19 cellular contexts compared by ENCODE assay signal in genomic region chr10:21355591-21356011, GRCh38.
DNase-seq lines count a peak whose midpoint lies in the region; ATAC-seq and TF ChIP-seq lines count a peak whose summit lies in the region.
"Had no signal": no experiment of that assay in that cellular context is flagged by ENCODE, and none has a peak within 500 bp of the region (broad histone marks: within the 10 kb centered on the region; RNA-seq: fewer than 3 reads in every experiment).

No MANE protein-coding gene starts in this region.

- no peak overlapping the region for H3K14ac ChIP-seq in H9 (ENCODE audit: insufficient read depth, low read length)

- H2BK20ac ChIP-seq in H9 (ENCODE audit: low read depth, low read length, poor library complexity, severe bottlenecking): no peak overlapping the region

- ATAC-seq in WTC11: no peak
- ATAC-seq: effector memory CD8-positive, alpha-beta T cell; stimulated activated memory B cell treated with anti-CD40 and anti-IgM and Interleukin-4, amounts not matched to agents 10 μg/mL and 1 μg/mL and 100 μg/mL, for 72 hours had no signal

- H3K18ac ChIP-seq in H9 (ENCODE audit: insufficient read length, low read depth, low read length): no peak overlapping the region

- H3K4me1 Mint-ChIP-seq in WTC11 (peaks cover under 1% of the 10 kb centered on the region), type B pancreatic cell (ENCODE audit: unreplicated experiment) (peaks cover 10% of the 10 kb centered on the region), H9 (0 out of 4 replicates have a peak, but pooled peaks cover 0 to 3% of the 10 kb centered on the region in 2 experiments)
- H3K4me1 Mint-ChIP-seq: activated CD4-positive, alpha-beta T cell treated with anti-CD3 and anti-CD28 coated beads, Interleukin-2, amount 10 ng/mL, durations not matched to agents 24 days and 14 days; stimulated activated memory B cell treated with anti-CD40 and anti-IgM and Interleukin-4, amounts not matched to agents 10 μg/mL and 1 μg/mL and 100 μg/mL, for 72 hours had no signal

- no peak overlapping the region for H3K9ac ChIP-seq in H9 (ENCODE audit: extremely low read depth, insufficient read length, low read length)

- H3T11ph ChIP-seq in H9 (ENCODE audit: low read length): no peak overlapping the region

- no peaks in the 10 kb centered on the region for H3K79me2 ChIP-seq in H9 (ENCODE audit: insufficient read depth, low read length)

- H2BK15ac ChIP-seq in H9 (ENCODE audit: low read depth, low read length): no peak overlapping the region

- H3K4me1 ChIP-seq in HEK293 (ENCODE audit: control insufficient read depth, insufficient read depth, low read length): peaks cover 10% of the 10 kb centered on the region; the same call in 1 of the 2 replicates
- H3K4me1 ChIP-seq in H9 (ENCODE audit: insufficient read depth, low read length): no peaks in the 10 kb centered on the region
- H3K4me1 ChIP-seq: adrenal gland had no signal

- POLR2A ChIA-PET in HEK293 (lab: Yijun Ruan, JAX) (interaction anchor here (0.6 kb wide), 1 partner anchor 132 kb away, joined by 3 read pairs; no protein-coding TSS in a partner anchor), WTC11 (lab: Charles Lee) (no interaction called here)

- CTCF ChIA-PET in HEK293 (lab: Yijun Ruan, JAX): no interaction called here
- CTCF ChIA-PET in WTC11 (lab: Charles Lee): interaction anchor here (1.0 kb wide), 1 partner anchor 76 kb away, joined by 3 read pairs; no protein-coding TSS in a partner anchor

- H3K27ac Mint-ChIP-seq in WTC11: peak overlapping the region; percentile 0; the same call in 1 of the 2 replicates
- H3K27ac Mint-ChIP-seq in type B pancreatic cell: peak overlapping the region; percentile 90
- 0 out of 7 replicates have a peak overlapping the region, but pooled peaks of 1 of the 3 experiments have one; percentile 0 for H3K27ac Mint-ChIP-seq in H9
- H3K27ac Mint-ChIP-seq: activated CD4-positive, alpha-beta T cell treated with anti-CD3 and anti-CD28 coated beads, Interleukin-2, amount 10 ng/mL, durations not matched to agents 24 days and 14 days; effector memory CD8-positive, alpha-beta T cell; stimulated activated memory B cell treated with anti-CD40 and anti-IgM and Interleukin-4, amounts not matched to agents 10 μg/mL and 1 μg/mL and 100 μg/mL, for 72 hours had no signal

- peaks cover 12% of the 10 kb centered on the region for H3K9me3 Mint-ChIP-seq in WTC11
- peaks cover 9% of the 10 kb centered on the region for H3K9me3 Mint-ChIP-seq in type B pancreatic cell
- peaks cover 8 to 12% of the 10 kb centered on the region in 2 experiments; a peak in 4 of 5 replicates for H3K9me3 Mint-ChIP-seq in H9
- H3K9me3 Mint-ChIP-seq: activated CD4-positive, alpha-beta T cell treated with anti-CD3 and anti-CD28 coated beads, Interleukin-2, amount 10 ng/mL, durations not matched to agents 24 days and 14 days; effector memory CD8-positive, alpha-beta T cell; stimulated activated memory B cell treated with anti-CD40 and anti-IgM and Interleukin-4, amounts not matched to agents 10 μg/mL and 1 μg/mL and 100 μg/mL, for 72 hours had no signal

- no peak overlapping the region for H4K91ac ChIP-seq in H9 (ENCODE audit: insufficient read length, low read depth, low read length)

- H3K79me1 ChIP-seq in H9 (ENCODE audit: insufficient read depth, low read depth, low read length, poor library complexity, severe bottlenecking): no peaks in the 10 kb centered on the region

- H3K4me3 ChIP-seq in HEK293 (ENCODE audit: low read depth, low read length) (no peak overlapping the region), fibroblast of the aortic adventitia (ENCODE audit: low read depth, low read length) (no peak overlapping the region)
- H3K4me3 ChIP-seq: adrenal gland, lung, sigmoid colon, thyroid gland had no signal

- no peak overlapping the region for H3K23ac ChIP-seq in H9 (ENCODE audit: insufficient read length, low read depth, low read length)

- H2BK5ac ChIP-seq in H9 (ENCODE audit: insufficient read length, low read length): no peak overlapping the region

- no peaks in the 10 kb centered on the region for H3K23me2 ChIP-seq in H9 (ENCODE audit: insufficient read length, low read depth, low read length, poor library complexity, severe bottlenecking)

- no peak overlapping the region for H3K56ac ChIP-seq in H9 (ENCODE audit: insufficient read length, low read depth, low read length)

- no peaks in the 10 kb centered on the region; the same call in none of the 2 replicates for H3K27me3 Mint-ChIP-seq in WTC11 (ENCODE audit: low read depth)
- H3K27me3 Mint-ChIP-seq in type B pancreatic cell: no peaks in the 10 kb centered on the region
- H3K27me3 Mint-ChIP-seq in H9 (ENCODE audit: low read depth): no peaks in the 10 kb centered on the region
- H3K27me3 Mint-ChIP-seq: activated CD4-positive, alpha-beta T cell treated with anti-CD3 and anti-CD28 coated beads, Interleukin-2, amount 10 ng/mL, durations not matched to agents 24 days and 14 days had no signal

- no peaks in the 10 kb centered on the region for H3K27me3 ChIP-seq in H9 (ENCODE audit: insufficient read depth, low read length)
- H3K27me3 ChIP-seq: adrenal gland, sigmoid colon, thyroid gland had no signal

- no peak overlapping the region for H4K8ac ChIP-seq in H9 (replicated peaks; ENCODE audit: insufficient read length, low read depth, low read length)

- H3K4me2 ChIP-seq in H9 (ENCODE audit: insufficient read depth, insufficient read length, low read length): no peak overlapping the region

- H3K9me3 ChIP-seq in HEK293 (ENCODE audit: control insufficient read depth, insufficient read depth, low read depth, low read length): no peaks in the 10 kb centered on the region
- H3K9me3 ChIP-seq in H9 (ENCODE audit: control insufficient read depth, low read depth, low read length): no peaks in the 10 kb centered on the region
- H3K9me3 ChIP-seq: adrenal gland, sigmoid colon, thyroid gland had no signal

- TF ChIP-seq CTCF in HEK293 (tag by site-specific recombination; IDR thresholded peaks at IDR 0.05): no peak
- no peak for TF ChIP-seq CTCF in WTC11 (IDR thresholded peaks at IDR 0.05)
- TF ChIP-seq CTCF in fibroblast of the aortic adventitia (IDR thresholded peaks at IDR 0.05; ENCODE audit: insufficient read depth, low read length): no peak
- TF ChIP-seq CTCF in type B pancreatic cell (conservative IDR thresholded peaks at IDR 0.05): no peak
- no peak for TF ChIP-seq CTCF in H9 (conservative IDR thresholded peaks at IDR 0.05)

- H3K27ac ChIP-seq in HEK293 (ENCODE audit: extremely low read depth, low read depth, low read length): no peak overlapping the region
- no peak overlapping the region for H3K27ac ChIP-seq in H9 (ENCODE audit: insufficient read length, low read depth, low read length)
- H3K27ac ChIP-seq: adrenal gland, sigmoid colon, thyroid gland had no signal

- H3K36me3 ChIP-seq in HEK293 (ENCODE audit: control insufficient read depth in 2 of 2, insufficient read depth in 1 of 2, low read length in 2 of 2): no peaks in the 10 kb centered on the region
- H3K36me3 ChIP-seq: adrenal gland, sigmoid colon, thyroid gland had no signal

- no peak overlapping the region for H2BK12ac ChIP-seq in H9 (ENCODE audit: insufficient read length, low read depth, low read length)

- H3K4me3 Mint-ChIP-seq in WTC11: no peak overlapping the region
- peak overlapping the region; percentile 32 for H3K4me3 Mint-ChIP-seq in type B pancreatic cell
- no peak overlapping the region for H3K4me3 Mint-ChIP-seq in H9
- H3K4me3 Mint-ChIP-seq: activated CD4-positive, alpha-beta T cell treated with anti-CD3 and anti-CD28 coated beads, Interleukin-2, amount 10 ng/mL, durations not matched to agents 24 days and 14 days; effector memory CD8-positive, alpha-beta T cell; stimulated activated memory B cell treated with anti-CD40 and anti-IgM and Interleukin-4, amounts not matched to agents 10 μg/mL and 1 μg/mL and 100 μg/mL, for 72 hours had no signal

- H2BK120ac ChIP-seq in H9 (ENCODE audit: low read depth, low read length, poor library complexity, severe bottlenecking): no peak overlapping the region

- H4K5ac ChIP-seq in H9 (ENCODE audit: insufficient read length, low read depth, low read length): no peak overlapping the region

- no peak overlapping the region for H3K4ac ChIP-seq in H9 (ENCODE audit: low read depth, low read length)

- H3K36me3 Mint-ChIP-seq in WTC11 (peaks cover 11% of the 10 kb centered on the region), type B pancreatic cell (peaks cover 4% of the 10 kb centered on the region), H9 (ENCODE audit: insufficient read depth in 1 of 3, low read depth in 3 of 3) (peaks cover 0 to 12% (median 5%) of the 10 kb centered on the region in 3 experiments; a peak in 4 of 7 replicates)
- H3K36me3 Mint-ChIP-seq: stimulated activated memory B cell treated with anti-CD40 and anti-IgM and Interleukin-4, amounts not matched to agents 10 μg/mL and 1 μg/mL and 100 μg/mL, for 72 hours had no signal

- WGBS in H9 (ENCODE audit: extremely low coverage, insufficient read length, low lambda C conversion rate): no CpG with 5 or more reads among the region's 2 CpGs

- no peak for DNase-seq in WTC11 (ENCODE audit: low spot score)
- DNase-seq in fibroblast of the aortic adventitia (ENCODE audit: low read depth): peak; percentile 39
- DNase-seq in type B pancreatic cell (ENCODE audit: extremely low spot score, unreplicated experiment): no peak
- no peak for DNase-seq in NCI-H510A treated with DMSO at 0.1 percent for 48 hours (lab: John Stamatoyannopoulos, UW)
- DNase-seq in H9: no peak
- DNase-seq in NCI-H2227 (lab: John Stamatoyannopoulos, UW; ENCODE audit: unreplicated experiment): no peak
- DNase-seq: activated CD4-positive, alpha-beta T cell treated with anti-CD3 and anti-CD28 coated beads, Interleukin-2, amount 10 ng/mL, durations not matched to agents 24 days and 14 days; activated CD8-positive, alpha-beta memory T cell treated with anti-CD3 and anti-CD28 coated beads, Interleukin-2, amount 50 U/mL, for 4 hours; adrenal gland; cerebellar nuclear complex; effector memory CD8-positive, alpha-beta T cell; GOT3; NCI-H146; NCI-H345; sigmoid colon; thyroid gland had no signal

- H4K20me1 ChIP-seq in H9 (ENCODE audit: control insufficient read depth, insufficient read depth, insufficient read length): no peaks in the 10 kb centered on the region

- no peak overlapping the region for H2AFZ ChIP-seq in H9 (ENCODE audit: low read length)

- no peak overlapping the region for H2AK5ac ChIP-seq in H9 (ENCODE audit: insufficient read length, low read length)

TF ChIP-seq in HEK293, 187 proteins besides CTCF, POLR2A, EP300 and RAD21:
- 0 out of 2 replicates have a peak, but pooled peaks have one; percentile 23 for TF ChIP-seq SCRT2 (tag by site-specific recombination; IDR thresholded peaks at IDR 0.05)
- TF ChIP-seq ZNF529 (tag by site-specific recombination; IDR thresholded peaks at IDR 0.05; ENCODE audit: insufficient replicate concordance): no peak

TF ChIP-seq in WTC11, 78 proteins besides CTCF, POLR2A, EP300 and RAD21:
- TF ChIP-seq TEAD4 (CRISPR knock-in tag; IDR thresholded peaks at IDR 0.05) (no peak), NR3C1 (CRISPR knock-in tag; conservative IDR thresholded peaks at IDR 0.05; ENCODE audit: low read depth) (no peak), ZNF263 (CRISPR knock-in tag; IDR thresholded peaks at IDR 0.05; ENCODE audit: low read depth) (no peak)
